ENCODE assay signal across 29 cellular contexts in the genomic region with DNA sequence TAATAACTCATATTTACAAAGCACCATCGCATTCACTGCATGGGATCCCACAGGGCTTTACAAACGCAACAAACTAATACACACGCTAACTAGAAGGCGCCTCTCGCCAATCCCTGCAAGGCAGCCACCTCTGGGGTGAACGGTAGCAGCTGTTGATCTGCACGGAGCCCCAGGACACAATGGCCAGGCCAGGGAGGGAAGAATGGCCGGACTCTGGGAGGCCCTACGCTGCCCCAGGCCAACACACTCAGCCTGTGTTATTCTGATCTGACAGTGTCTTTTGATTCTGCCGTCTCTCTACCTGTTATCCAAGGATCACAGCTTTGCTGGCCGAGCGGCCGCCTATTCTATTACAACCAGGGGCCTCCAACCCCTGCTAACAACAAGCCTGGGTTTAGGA. TPM values are rescaled to one million over a fixed set of nuclear protein-coding genes. Genes with fewer than 3 reads are reported as not detected.
"Had no signal": no experiment of that assay in that cellular context is flagged by ENCODE, and none has a peak within 500 bp of the region (broad histone marks: within the 10 kb centered on the region; RNA-seq: fewer than 3 reads in every experiment).

No MANE protein-coding gene starts in this region.

- H3K36me3 ChIP-seq: neutrophil, tibial nerve, uterus had no signal

- H3K4me1 ChIP-seq: left ventricle myocardium inferior, parathyroid adenoma, psoas muscle, right atrium auricular region, right lobe of liver, tibial nerve, uterus had no signal

- ATAC-seq: left cardiac atrium; mucosa of descending colon; naive thymus-derived CD4-positive, alpha-beta T cell; natural killer cell treated with Interleukin-12 subunit alpha and Interleukin-12 subunit beta and Interleukin-15 and Interleukin-18, amount 100 ng/mL, for 72 hours; psoas muscle; stimulated activated memory B cell treated with anti-CD40 and anti-IgM and Interleukin-4, amounts not matched to agents 10 μg/mL and 1 μg/mL and 100 μg/mL, for 72 hours; stimulated activated naive CD8-positive, alpha-beta T cell treated with anti-CD3 and anti-CD28 coated beads, Interleukin-15, amount 100 ng/mL, for 72 hours had no signal

- H3K4me1 Mint-ChIP-seq: stimulated activated memory B cell treated with anti-CD40 and anti-IgM and Interleukin-4, amounts not matched to agents 10 μg/mL and 1 μg/mL and 100 μg/mL, for 72 hours had no signal

- H3K4me3 ChIP-seq: left ventricle myocardium inferior, lung, mucosa of descending colon, psoas muscle, right atrium auricular region, right lobe of liver, smooth muscle cell, tibial nerve, uterus had no signal

- H3K27me3 ChIP-seq: neutrophil, right atrium auricular region, right lobe of liver, uterus had no signal

- H3K9me3 Mint-ChIP-seq: natural killer cell treated with Interleukin-12 subunit alpha and Interleukin-12 subunit beta and Interleukin-15 and Interleukin-18, amount 100 ng/mL, for 72 hours; stimulated activated memory B cell treated with anti-CD40 and anti-IgM and Interleukin-4, amounts not matched to agents 10 μg/mL and 1 μg/mL and 100 μg/mL, for 72 hours; stimulated activated naive CD8-positive, alpha-beta T cell treated with anti-CD3 and anti-CD28 coated beads, Interleukin-15, amount 100 ng/mL, for 72 hours; type B pancreatic cell had no signal

- H3K9ac ChIP-seq: parathyroid adenoma had no signal

- H3K9me3 ChIP-seq: left ventricle myocardium inferior, mucosa of descending colon, neutrophil, psoas muscle, right atrium auricular region, right lobe of liver, tibial nerve, uterus had no signal

- H3K4me3 Mint-ChIP-seq: naive thymus-derived CD4-positive, alpha-beta T cell; natural killer cell treated with Interleukin-12 subunit alpha and Interleukin-12 subunit beta and Interleukin-15 and Interleukin-18, amount 100 ng/mL, for 72 hours; stimulated activated memory B cell treated with anti-CD40 and anti-IgM and Interleukin-4, amounts not matched to agents 10 μg/mL and 1 μg/mL and 100 μg/mL, for 72 hours; stimulated activated naive CD8-positive, alpha-beta T cell treated with anti-CD3 and anti-CD28 coated beads, Interleukin-15, amount 100 ng/mL, for 72 hours; type B pancreatic cell had no signal

- H3K27ac ChIP-seq: left ventricle myocardium inferior, neutrophil, parathyroid adenoma, psoas muscle, right atrium auricular region, right lobe of liver, tibial nerve, uterus had no signal

- H2AFZ ChIP-seq: parathyroid adenoma had no signal

- H3K27ac Mint-ChIP-seq: natural killer cell treated with Interleukin-12 subunit alpha and Interleukin-12 subunit beta and Interleukin-15 and Interleukin-18, amount 100 ng/mL, for 72 hours; stimulated activated memory B cell treated with anti-CD40 and anti-IgM and Interleukin-4, amounts not matched to agents 10 μg/mL and 1 μg/mL and 100 μg/mL, for 72 hours; stimulated activated naive CD8-positive, alpha-beta T cell treated with anti-CD3 and anti-CD28 coated beads, Interleukin-15, amount 100 ng/mL, for 72 hours; type B pancreatic cell had no signal

- DNase-seq: hypothalamus; islet precursor cell; left cardiac atrium; left ventricle myocardium inferior; mesendoderm; midbrain; mucosa of descending colon; naive thymus-derived CD4-positive, alpha-beta T cell; occipital lobe; psoas muscle; right lobe of liver; stimulated activated CD4-positive, alpha-beta T cell treated with anti-CD3 and anti-CD28 coated beads, Interleukin-1b, Interleukin-23, amount 100 ng/mL, for 48 hours; stimulated activated CD4-positive, alpha-beta T cell treated with anti-CD3 and anti-CD28 coated beads, Interleukin-2, amount 100 ng/mL, for 48 hours; stimulated activated CD4-positive, alpha-beta T cell treated with anti-CD3 and anti-CD28 coated beads, Interleukin-4, amount 100 ng/mL, for 4 hours; stimulated activated CD8-positive, alpha-beta memory T cell treated with anti-CD3 and anti-CD28 coated beads, Interleukin-4, amount 100 ng/mL, for 48 hours; stimulated activated naive CD4-positive, alpha-beta T cell treated with Interleukin-2 at 50 U/mL for 16 hours; stimulated activated naive CD8-positive, alpha-beta T cell treated with anti-CD3 and anti-CD28 coated beads, Interleukin-15, amount 100 ng/mL, for 72 hours; substantia nigra; uterus had no signal

- H3K4me2 ChIP-seq: smooth muscle cell had no signal

- H3K36me3 Mint-ChIP-seq: naive thymus-derived CD4-positive, alpha-beta T cell; natural killer cell treated with Interleukin-12 subunit alpha and Interleukin-12 subunit beta and Interleukin-15 and Interleukin-18, amount 100 ng/mL, for 72 hours; stimulated activated memory B cell treated with anti-CD40 and anti-IgM and Interleukin-4, amounts not matched to agents 10 μg/mL and 1 μg/mL and 100 μg/mL, for 72 hours; type B pancreatic cell had no signal

RNA-seq across cellular contexts. Expression of a gene that starts 41.8 kb away (rescaled TPM):
- polyA plus RNA-seq: naive thymus-derived CD4-positive, alpha-beta T cell; neural cell had no signal
